Comparison of ENCODE assay signal across 1 cellular context in genomic region chr20:10540636-10541493, GRCh38.
TF ChIP-seq lines count a peak whose summit lies in the region.

No MANE protein-coding gene starts in this region.

TF ChIP-seq in A549, 52 proteins besides CTCF, POLR2A, EP300 and RAD21 (continued from another document):
- no peak for TF ChIP-seq ZNF302 (CRISPR knock-in tag; IDR thresholded peaks at IDR 0.05)
- peak; percentile 11; the same call in 1 of the 2 replicates for TF ChIP-seq FOSB (CRISPR knock-in tag; IDR thresholded peaks at IDR 0.05)
- TF ChIP-seq HMGXB4 (CRISPR knock-in tag; IDR thresholded peaks at IDR 0.05; ENCODE audit: borderline replicate concordance) = no peak
- TF ChIP-seq CEBPB (IDR thresholded peaks at IDR 0.05) = peak; percentile 69 to 70; a peak in 3 of 4 replicates
- no peak for TF ChIP-seq KDM1A (IDR thresholded peaks at IDR 0.05; ENCODE audit: low read depth)
- no peak for TF ChIP-seq ZSCAN20 (CRISPR knock-in tag; IDR thresholded peaks at IDR 0.05)
- TF ChIP-seq, protein P1, sequence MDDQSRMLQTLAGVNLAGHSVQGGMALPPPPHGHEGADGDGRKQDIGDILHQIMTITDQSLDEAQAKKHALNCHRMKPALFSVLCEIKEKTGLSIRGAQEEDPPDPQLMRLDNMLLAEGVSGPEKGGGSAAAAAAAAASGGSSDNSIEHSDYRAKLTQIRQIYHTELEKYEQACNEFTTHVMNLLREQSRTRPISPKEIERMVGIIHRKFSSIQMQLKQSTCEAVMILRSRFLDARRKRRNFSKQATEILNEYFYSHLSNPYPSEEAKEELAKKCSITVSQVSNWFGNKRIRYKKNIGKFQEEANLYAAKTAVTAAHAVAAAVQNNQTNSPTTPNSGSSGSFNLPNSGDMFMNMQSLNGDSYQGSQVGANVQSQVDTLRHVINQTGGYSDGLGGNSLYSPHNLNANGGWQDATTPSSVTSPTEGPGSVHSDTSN (IDR thresholded peaks at IDR 0.05) = no peak
- no peak for TF ChIP-seq EHMT2 (IDR thresholded peaks at IDR 0.05; ENCODE audit: low read depth)
- peak; percentile 67; the same call in 1 of the 3 replicates for TF ChIP-seq BCL3 (IDR thresholded peaks at IDR 0.05)
- TF ChIP-seq MAX (IDR thresholded peaks at IDR 0.05) = peak; percentile 45; the same call in 1 of the 2 replicates
- TF ChIP-seq, protein P2, sequence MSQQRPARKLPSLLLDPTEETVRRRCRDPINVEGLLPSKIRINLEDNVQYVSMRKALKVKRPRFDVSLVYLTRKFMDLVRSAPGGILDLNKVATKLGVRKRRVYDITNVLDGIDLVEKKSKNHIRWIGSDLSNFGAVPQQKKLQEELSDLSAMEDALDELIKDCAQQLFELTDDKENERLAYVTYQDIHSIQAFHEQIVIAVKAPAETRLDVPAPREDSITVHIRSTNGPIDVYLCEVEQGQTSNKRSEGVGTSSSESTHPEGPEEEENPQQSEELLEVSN (IDR thresholded peaks at IDR 0.05; ENCODE audit: borderline replicate concordance, low read depth) = no peak
- TF ChIP-seq CBX2 (IDR thresholded peaks at IDR 0.05; ENCODE audit: borderline replicate concordance, low read depth) = no peak
- TF ChIP-seq ESRRA (IDR thresholded peaks at IDR 0.05; ENCODE audit: borderline replicate concordance, low read length) = no peak
- TF ChIP-seq TFCP2L1 (CRISPR knock-in tag; IDR thresholded peaks at IDR 0.05) = no peak
- TF ChIP-seq, protein P3, sequence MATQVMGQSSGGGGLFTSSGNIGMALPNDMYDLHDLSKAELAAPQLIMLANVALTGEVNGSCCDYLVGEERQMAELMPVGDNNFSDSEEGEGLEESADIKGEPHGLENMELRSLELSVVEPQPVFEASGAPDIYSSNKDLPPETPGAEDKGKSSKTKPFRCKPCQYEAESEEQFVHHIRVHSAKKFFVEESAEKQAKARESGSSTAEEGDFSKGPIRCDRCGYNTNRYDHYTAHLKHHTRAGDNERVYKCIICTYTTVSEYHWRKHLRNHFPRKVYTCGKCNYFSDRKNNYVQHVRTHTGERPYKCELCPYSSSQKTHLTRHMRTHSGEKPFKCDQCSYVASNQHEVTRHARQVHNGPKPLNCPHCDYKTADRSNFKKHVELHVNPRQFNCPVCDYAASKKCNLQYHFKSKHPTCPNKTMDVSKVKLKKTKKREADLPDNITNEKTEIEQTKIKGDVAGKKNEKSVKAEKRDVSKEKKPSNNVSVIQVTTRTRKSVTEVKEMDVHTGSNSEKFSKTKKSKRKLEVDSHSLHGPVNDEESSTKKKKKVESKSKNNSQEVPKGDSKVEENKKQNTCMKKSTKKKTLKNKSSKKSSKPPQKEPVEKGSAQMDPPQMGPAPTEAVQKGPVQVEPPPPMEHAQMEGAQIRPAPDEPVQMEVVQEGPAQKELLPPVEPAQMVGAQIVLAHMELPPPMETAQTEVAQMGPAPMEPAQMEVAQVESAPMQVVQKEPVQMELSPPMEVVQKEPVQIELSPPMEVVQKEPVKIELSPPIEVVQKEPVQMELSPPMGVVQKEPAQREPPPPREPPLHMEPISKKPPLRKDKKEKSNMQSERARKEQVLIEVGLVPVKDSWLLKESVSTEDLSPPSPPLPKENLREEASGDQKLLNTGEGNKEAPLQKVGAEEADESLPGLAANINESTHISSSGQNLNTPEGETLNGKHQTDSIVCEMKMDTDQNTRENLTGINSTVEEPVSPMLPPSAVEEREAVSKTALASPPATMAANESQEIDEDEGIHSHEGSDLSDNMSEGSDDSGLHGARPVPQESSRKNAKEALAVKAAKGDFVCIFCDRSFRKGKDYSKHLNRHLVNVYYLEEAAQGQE (IDR thresholded peaks at IDR 0.05) = no peak
- TF ChIP-seq MYC (IDR thresholded peaks at IDR 0.05; ENCODE audit: borderline replicate concordance, low read length) = 0 out of 2 replicates have a peak, but pooled peaks have one; percentile 57
- TF ChIP-seq, protein P4, sequence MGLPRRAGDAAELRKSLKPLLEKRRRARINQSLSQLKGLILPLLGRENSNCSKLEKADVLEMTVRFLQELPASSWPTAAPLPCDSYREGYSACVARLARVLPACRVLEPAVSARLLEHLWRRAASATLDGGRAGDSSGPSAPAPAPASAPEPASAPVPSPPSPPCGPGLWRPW (IDR thresholded peaks at IDR 0.05) = 0 out of 2 replicates have a peak, but pooled peaks have one; percentile 55
- TF ChIP-seq JUNB (IDR thresholded peaks at IDR 0.05) = peak; percentile 81
- no peak for TF ChIP-seq NR3C1 (IDR thresholded peaks at IDR 0.05)
- no peak for TF ChIP-seq ELK1 (IDR thresholded peaks at IDR 0.05; ENCODE audit: low read depth, low read length)
- TF ChIP-seq POLR2AphosphoS2 (conservative IDR thresholded peaks at IDR 0.05; ENCODE audit: low read length) = no peak
- peak; percentile 68 for TF ChIP-seq FOSL2 (IDR thresholded peaks at IDR 0.05)
- peak; percentile 88 for TF ChIP-seq FOSL2 (CRISPR knock-in tag; IDR thresholded peaks at IDR 0.05)
- TF ChIP-seq NPAS2 (CRISPR knock-in tag; IDR thresholded peaks at IDR 0.05; ENCODE audit: borderline replicate concordance) = no peak
- no peak; the same call in 1 of the 2 replicates for TF ChIP-seq USF2 (IDR thresholded peaks at IDR 0.05)
- peak; percentile 61; the same call in 1 of the 2 replicates for TF ChIP-seq GATA3 (IDR thresholded peaks at IDR 0.05; ENCODE audit: borderline replicate concordance)
- no peak for TF ChIP-seq MAFK (IDR thresholded peaks at IDR 0.05; ENCODE audit: partially characterized antibody)
- no peak for TF ChIP-seq SREBF2 (IDR thresholded peaks at IDR 0.05)
- no peak for TF ChIP-seq FOXS1 (CRISPR knock-in tag; IDR thresholded peaks at IDR 0.05)
TF ChIP-seq in A549: peak in this region for 10.
